Comparison of ENCODE assay signal across 1 cellular context in genomic region chr2:236998250-236998649, GRCh38.
TF ChIP-seq lines count a peak whose summit lies in the region.

No MANE protein-coding gene starts in this region.

TF ChIP-seq in HepG2, 621 proteins besides CTCF, POLR2A, EP300 and RAD21 (continued from another document):
- no peak for TF ChIP-seq SOX13 (IDR thresholded peaks at IDR 0.05)
- no peak for TF ChIP-seq SOX13 (CRISPR knock-in tag; conservative IDR thresholded peaks at IDR 0.05 in 1 of 2, IDR thresholded peaks at IDR 0.05 in 1 of 2)
- TF ChIP-seq ZNF574 (CRISPR knock-in tag; IDR thresholded peaks at IDR 0.05), result no peak
- no peak for TF ChIP-seq ZNF580 (CRISPR knock-in tag; IDR thresholded peaks at IDR 0.05; ENCODE audit: borderline replicate concordance, low read depth)
- TF ChIP-seq ZNF503 (CRISPR knock-in tag; IDR thresholded peaks at IDR 0.05), result no peak
- no peak for TF ChIP-seq ZFP62 (CRISPR knock-in tag; IDR thresholded peaks at IDR 0.05)
- TF ChIP-seq ZNF333 (CRISPR knock-in tag; IDR thresholded peaks at IDR 0.05; ENCODE audit: borderline replicate concordance), result no peak
- no peak for TF ChIP-seq ZNF549 (CRISPR knock-in tag; IDR thresholded peaks at IDR 0.05)
- TF ChIP-seq TRAFD1 (CRISPR knock-in tag; IDR thresholded peaks at IDR 0.05; ENCODE audit: borderline replicate concordance), result no peak
- no peak for TF ChIP-seq SNAPC2 (CRISPR knock-in tag; IDR thresholded peaks at IDR 0.05)
- TF ChIP-seq IKZF1 (IDR thresholded peaks at IDR 0.05), result no peak
- TF ChIP-seq HDAC2 (CRISPR knock-in tag; IDR thresholded peaks at IDR 0.05), result no peak
- TF ChIP-seq ZNF431 (CRISPR knock-in tag; IDR thresholded peaks at IDR 0.05; ENCODE audit: borderline replicate concordance, low read depth), result no peak
- no peak for TF ChIP-seq MED8 (CRISPR knock-in tag; IDR thresholded peaks at IDR 0.05; ENCODE audit: insufficient replicate concordance)
- no peak for TF ChIP-seq DBP (CRISPR knock-in tag; IDR thresholded peaks at IDR 0.05; ENCODE audit: not compliant biosample characterization)
- no peak for TF ChIP-seq JUNB (CRISPR knock-in tag; IDR thresholded peaks at IDR 0.05; ENCODE audit: borderline replicate concordance)
